Comparison of ENCODE assay signal across 25 cellular contexts in the genomic region with DNA sequence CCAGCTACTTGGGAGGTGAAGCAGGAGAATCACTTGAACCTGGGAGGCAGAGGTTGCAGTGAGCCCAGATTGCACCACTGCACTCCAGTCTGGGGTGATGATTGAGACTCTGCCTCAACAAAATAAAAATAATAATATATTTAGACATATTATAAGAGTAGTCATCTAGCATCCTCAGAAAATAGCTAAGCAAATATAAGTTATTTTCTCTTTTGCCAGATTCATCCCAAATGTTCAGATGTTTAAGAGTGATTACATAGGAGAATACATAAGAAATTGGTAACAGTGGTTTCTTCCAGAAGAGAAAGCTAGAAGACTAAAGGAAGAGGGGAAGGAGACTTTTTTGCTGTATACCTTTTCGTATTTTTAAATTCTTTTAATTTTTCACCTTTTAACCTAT.
"Had no signal": no experiment of that assay in that cellular context is flagged by ENCODE, and none has a peak within 500 bp of the region (broad histone marks: within the 10 kb centered on the region; RNA-seq: fewer than 3 reads in every experiment).

No MANE protein-coding gene starts in this region.

- H3K27ac ChIP-seq: neural progenitor cell, ovary, parathyroid adenoma, psoas muscle, sigmoid colon, stomach, thoracic aorta, thyroid gland, tibial nerve, upper lobe of left lung had no signal

- ATAC-seq: natural killer cell; psoas muscle; right cardiac atrium; right lobe of liver; stimulated activated effector memory CD8-positive, alpha-beta T cell treated with anti-CD3 and anti-CD28 coated beads, Interleukin-12 subunit alpha, Interleukin-12 subunit beta, amount 100 ng/mL, for 72 hours; stimulated activated naive B cell treated with anti-CD40 and anti-IgM and Interleukin-4, amounts not matched to agents 10 μg/mL and 1 μg/mL and 100 μg/mL, for 72 hours had no signal

- FAIRE-seq: small intestine, urothelium cell line had no signal

- H3K9me3 ChIP-seq: ovary, psoas muscle, right lobe of liver, sigmoid colon, stomach, thoracic aorta, thyroid gland, tibial nerve, upper lobe of left lung had no signal

- H3K9ac ChIP-seq: neural progenitor cell, parathyroid adenoma had no signal

- H3K36me3 ChIP-seq: ovary had no signal

- H2AFZ ChIP-seq: neural progenitor cell, parathyroid adenoma had no signal

- H3K4me1 ChIP-seq: neural progenitor cell had no signal

- H3K4me2 ChIP-seq: neural progenitor cell had no signal

- DNase-seq: natural killer cell; occipital lobe; ovary; posterior cingulate gyrus; psoas muscle; right cardiac atrium; right lobe of liver; sigmoid colon; small intestine; stimulated activated CD4-positive, alpha-beta T cell treated with anti-CD3 and anti-CD28 coated beads, Interleukin-15, amount 100 ng/mL, for 24 hours; stimulated activated CD4-positive, alpha-beta T cell treated with anti-CD3 and anti-CD28 coated beads, Interleukin-2, amount 100 ng/mL, for 24 hours; stimulated activated CD4-positive, alpha-beta T cell treated with anti-CD3 and anti-CD28 coated beads, Interleukin-2, amount 100 ng/mL, for 48 hours; stimulated activated CD4-positive, alpha-beta T cell treated with anti-CD3 and anti-CD28 coated beads, Interleukin-4, amount 100 ng/mL, for 24 hours; stimulated activated naive B cell treated with anti-CD40 and anti-IgM and Interleukin-4, amounts not matched to agents 10 μg/mL and 1 μg/mL and 100 μg/mL, for 72 hours; stimulated activated naive CD4-positive, alpha-beta T cell treated with Interleukin-2 at 50 U/mL for 16 hours; stomach; thyroid gland; trophoblast cell; upper lobe of left lung had no signal

- H3K27me3 ChIP-seq: neural progenitor cell, ovary, right lobe of liver, sigmoid colon, stomach, thyroid gland, tibial nerve, upper lobe of left lung had no signal

- H3K4me3 ChIP-seq: neural progenitor cell, ovary, psoas muscle, right lobe of liver, sigmoid colon, stomach, thoracic aorta, thyroid gland, tibial nerve, upper lobe of left lung had no signal
